ENCODE assay signal across 10 cellular contexts in the genomic region with DNA sequence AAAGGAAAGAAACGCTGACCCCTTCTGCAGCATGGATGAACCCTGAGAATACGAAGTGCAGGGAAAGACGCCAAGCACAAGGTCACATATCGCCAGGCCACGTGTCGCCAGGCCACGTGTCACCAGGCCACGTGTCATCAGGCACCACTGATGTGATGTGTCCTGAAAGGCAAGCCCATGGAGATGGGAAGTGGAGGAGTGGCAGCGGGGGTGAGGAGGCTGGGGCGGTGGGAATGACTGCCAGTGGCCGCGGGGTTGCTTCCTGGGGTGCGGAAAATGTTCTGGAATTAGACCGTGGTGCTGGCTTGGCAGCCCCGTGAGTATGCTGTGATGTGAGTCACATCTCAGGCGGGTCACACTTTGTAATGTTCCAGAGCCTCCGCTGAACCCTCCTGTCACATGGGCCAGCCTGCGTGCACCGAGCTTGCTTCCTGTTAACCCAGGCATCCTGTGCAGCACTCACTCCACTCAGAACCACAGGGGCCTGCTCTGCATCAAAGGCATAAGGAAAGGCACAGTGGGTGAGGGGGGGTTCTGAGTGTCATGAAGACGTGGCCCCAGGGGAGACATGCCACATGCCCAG. TPM values are rescaled to one million over a fixed set of nuclear protein-coding genes. Genes with fewer than 3 reads are reported as not detected.
DNase-seq lines count a peak whose midpoint lies in the region; ATAC-seq and TF ChIP-seq lines count a peak whose summit lies in the region.
"Had no signal": no experiment of that assay in that cellular context is flagged by ENCODE, and none has a peak within 500 bp of the region (broad histone marks: within the 10 kb centered on the region; RNA-seq: fewer than 3 reads in every experiment).

No MANE protein-coding gene starts in this region.

- DNase-seq in Ammon's horn (ENCODE audit: low spot score), result peak; percentile 36
- DNase-seq in activated CD4-positive, alpha-beta memory T cell treated with anti-CD3 and anti-CD28 coated beads for 36 hours, result peak; percentile 39
- DNase-seq in dermis blood vessel endothelial cell, result peak; percentile 67
- DNase-seq in naive thymus-derived CD4-positive, alpha-beta T cell, result peak in 8 of 9 donors; percentile 20 to 63 (median 44)
- DNase-seq in dedifferentiated amniotic fluid mesenchymal stem cell (ENCODE audit: extremely low spot score), result no peak
- DNase-seq: CD4-positive, alpha-beta memory T cell; trophoblast cell had no signal

- no peak overlapping the region for H3K27ac Mint-ChIP-seq in activated CD4-positive, alpha-beta memory T cell treated with anti-CD3 and anti-CD28 coated beads for 36 hours
- peak overlapping the region in 7 of 9 donors; percentile 88 to 94 (median 91) for H3K27ac Mint-ChIP-seq in naive thymus-derived CD4-positive, alpha-beta T cell

- H3K36me3 Mint-ChIP-seq in activated CD4-positive, alpha-beta memory T cell treated with anti-CD3 and anti-CD28 coated beads for 36 hours, result peaks cover 21% of the 10 kb centered on the region
- peaks cover 9 to 62% (median 25%) of the 10 kb centered on the region in 5 donors for H3K36me3 Mint-ChIP-seq in naive thymus-derived CD4-positive, alpha-beta T cell

- CTCF ChIA-PET in activated CD4-positive, alpha-beta memory T cell treated with anti-CD3 and anti-CD28 coated beads for 36 hours (lab: Charles Lee), result no interaction called here
- CTCF ChIA-PET in naive thymus-derived CD4-positive, alpha-beta T cell (lab: Charles Lee), result no interaction called here

- H3K4me1 Mint-ChIP-seq in activated CD4-positive, alpha-beta memory T cell treated with anti-CD3 and anti-CD28 coated beads for 36 hours (ENCODE audit: low read depth), result no peaks in the 10 kb centered on the region
- peaks cover 18 to 42% (median 27%) of the 10 kb centered on the region in 7 donors for H3K4me1 Mint-ChIP-seq in naive thymus-derived CD4-positive, alpha-beta T cell

- no peaks in the 10 kb centered on the region for H3K27me3 Mint-ChIP-seq in activated CD4-positive, alpha-beta memory T cell treated with anti-CD3 and anti-CD28 coated beads for 36 hours
- H3K27me3 Mint-ChIP-seq in naive thymus-derived CD4-positive, alpha-beta T cell, result no peaks in the 10 kb centered on the region
- H3K27me3 Mint-ChIP-seq: CD4-positive, alpha-beta memory T cell had no signal

- no peaks in the 10 kb centered on the region for H3K9me3 Mint-ChIP-seq in activated CD4-positive, alpha-beta memory T cell treated with anti-CD3 and anti-CD28 coated beads for 36 hours
- peaks cover 0 to 9% (median 0%) of the 10 kb centered on the region in 11 donors for H3K9me3 Mint-ChIP-seq in naive thymus-derived CD4-positive, alpha-beta T cell

- POLR2A ChIA-PET in activated CD4-positive, alpha-beta memory T cell treated with anti-CD3 and anti-CD28 coated beads for 36 hours (lab: Charles Lee), result no interaction called here
- POLR2A ChIA-PET in naive thymus-derived CD4-positive, alpha-beta T cell (lab: Charles Lee), result no interaction called here

- H3K4me3 Mint-ChIP-seq in activated CD4-positive, alpha-beta memory T cell treated with anti-CD3 and anti-CD28 coated beads for 36 hours, result no peak overlapping the region
- peak overlapping the region in 7 of 10 donors; percentile 9 to 83 (median 49) for H3K4me3 Mint-ChIP-seq in naive thymus-derived CD4-positive, alpha-beta T cell

- ATAC-seq in naive thymus-derived CD4-positive, alpha-beta T cell, result peak; percentile 37
- ATAC-seq in HG03354 (IDR thresholded peaks at IDR 0.05; ENCODE audit: poor library complexity, severe bottlenecking, unreplicated experiment) (no peak), GM18505 (IDR thresholded peaks at IDR 0.05; ENCODE audit: unreplicated experiment) (no peak), GM21717 (IDR thresholded peaks at IDR 0.05; ENCODE audit: unreplicated experiment) (no peak)

- H3K36me3 ChIP-seq in naive thymus-derived CD4-positive, alpha-beta T cell (ENCODE audit: control insufficient read depth in 2 of 3, insufficient read depth in 3 of 3, low read length in 3 of 3), result peaks cover 0 to 32% (median 0%) of the 10 kb centered on the region in 3 experiments

- no peaks in the 10 kb centered on the region for H3K9me3 ChIP-seq in naive thymus-derived CD4-positive, alpha-beta T cell (ENCODE audit: control insufficient read depth in 2 of 3, low read length in 3 of 3)

- no peaks in the 10 kb centered on the region for H3K27me3 ChIP-seq in naive thymus-derived CD4-positive, alpha-beta T cell (ENCODE audit: control insufficient read depth in 2 of 2, insufficient read depth in 2 of 2, low read length in 2 of 2)

- no peak for TF ChIP-seq POLR2A in GM18505 (IDR thresholded peaks at IDR 0.05; ENCODE audit: borderline replicate concordance, extremely low read depth, insufficient read depth, insufficient read length)

- H3K4me1 ChIP-seq in naive thymus-derived CD4-positive, alpha-beta T cell (ENCODE audit: control insufficient read depth in 2 of 2, insufficient read depth in 2 of 2, low read length in 2 of 2), result peaks cover 0 to 20% of the 10 kb centered on the region in 2 donors

- no peak overlapping the region for H3K4me3 ChIP-seq in naive thymus-derived CD4-positive, alpha-beta T cell (ENCODE audit: low read length)

- intact Hi-C loops in activated CD4-positive, alpha-beta memory T cell treated with anti-CD3 and anti-CD28 coated beads for 36 hours (cut with micrococcal nuclease), result no loop called here
- intact Hi-C loops in naive thymus-derived CD4-positive, alpha-beta T cell (cut with micrococcal nuclease), result loop anchor here in 1 of 2 donors (1.0 kb wide), 1 partner anchor 39 kb away; a partner anchor contains a TSS

- H3K27ac ChIP-seq in naive thymus-derived CD4-positive, alpha-beta T cell (ENCODE audit: low read depth, low read length), result peak overlapping the region; percentile 49

RNA-seq across cellular contexts. Expression of a gene that starts 39.0 kb away (rescaled TPM):
- total RNA-seq in activated CD4-positive, alpha-beta memory T cell treated with anti-CD3 and anti-CD28 coated beads for 36 hours, result 10 to 100 TPM; 27.2 to 29.5 TPM
- 54.4 and 65.5 TPM in 2 replicates for total RNA-seq in dermis blood vessel endothelial cell
- 100 to 1,000 TPM in 1 of 5 experiments, 10 to 100 TPM in 4; 30.7 to 106 (median 40.4) TPM for total RNA-seq in naive thymus-derived CD4-positive, alpha-beta T cell
- 10 to 100 TPM; 14.9 to 20.2 TPM for polyA plus RNA-seq in naive thymus-derived CD4-positive, alpha-beta T cell

RNA-seq across cellular contexts. Expression of a gene that starts 51.9 kb away (rescaled TPM):
- 1 to 10 TPM; 8.5 to 8.8 TPM for total RNA-seq in activated CD4-positive, alpha-beta memory T cell treated with anti-CD3 and anti-CD28 coated beads for 36 hours
- 5.2 and 10.9 TPM in 2 replicates for total RNA-seq in dermis blood vessel endothelial cell
- total RNA-seq in naive thymus-derived CD4-positive, alpha-beta T cell, result 10 to 100 TPM; 13.7 to 44.9 (median 41.7) TPM
- polyA plus RNA-seq in naive thymus-derived CD4-positive, alpha-beta T cell, result 10 to 100 TPM; 21.9 to 32.4 TPM
